In the genomic region with DNA sequence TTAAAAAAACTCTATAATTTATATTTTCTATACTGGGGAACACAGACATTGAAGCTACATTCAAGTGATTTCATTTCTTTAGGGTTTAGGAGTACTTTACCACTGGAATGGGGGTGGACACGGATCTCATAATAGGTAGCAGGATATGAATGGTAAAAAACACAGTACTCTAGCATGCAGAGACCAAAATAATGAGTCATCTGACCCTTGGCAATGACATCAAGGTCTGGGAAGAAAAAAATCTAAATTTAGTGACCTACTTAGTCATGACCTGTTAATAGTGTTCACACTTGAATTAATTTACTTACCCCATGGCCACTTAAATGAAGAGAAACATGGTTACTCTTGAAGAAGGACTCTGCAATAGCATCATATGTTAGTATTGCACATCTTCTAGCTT, we compare ENCODE assay signal across 21 cellular contexts.
A peak's percentile ranks its signal among the peaks of the same experiment; 100 is the strongest.
DNase-seq lines count a peak whose midpoint lies in the region; ATAC-seq and TF ChIP-seq lines count a peak whose summit lies in the region.
"Had no signal": no experiment of that assay in that cellular context is flagged by ENCODE, and none has a peak within 500 bp of the region (broad histone marks: within the 10 kb centered on the region; RNA-seq: fewer than 3 reads in every experiment).

No MANE protein-coding gene starts in this region.

- no peaks in the 10 kb centered on the region for H3K27me3 ChIP-seq in left ventricle myocardium inferior (ENCODE audit: low read depth)
- H3K27me3 ChIP-seq: ascending aorta, BLaER1, SJSA1, spleen, tibial artery had no signal

- peak; percentile 38 to 78 for ATAC-seq in left cardiac atrium
- no peak for ATAC-seq in HG02678 (IDR thresholded peaks at IDR 0.05; ENCODE audit: unreplicated experiment)
- no peak for ATAC-seq in esophagus mucosa
- ATAC-seq: left ventricle myocardium superior had no signal

- H3K9me3 ChIP-seq in left ventricle myocardium inferior (replicated peaks), result peaks cover 4% of the 10 kb centered on the region
- H3K9me3 ChIP-seq: ascending aorta, BLaER1, SJSA1, tibial artery had no signal

- intact Hi-C loops in left cardiac atrium (cut with DNase I) (no loop called here), left ventricle myocardium inferior (cut with micrococcal nuclease) (no loop called here)

- no peak overlapping the region for H3K4me3 ChIP-seq in left ventricle myocardium inferior
- no peak overlapping the region for H3K4me3 ChIP-seq in astrocyte of the cerebellum (ENCODE audit: low read depth, low read length)
- H3K4me3 ChIP-seq: ascending aorta, BLaER1, SJSA1, spleen, tibial artery had no signal

- no peaks in the 10 kb centered on the region for H3K36me3 ChIP-seq in left ventricle myocardium inferior
- H3K36me3 ChIP-seq: ascending aorta, BLaER1, SJSA1, spleen, tibial artery had no signal

- H3K4me1 ChIP-seq in left ventricle myocardium inferior, result no peaks in the 10 kb centered on the region
- H3K4me1 ChIP-seq: ascending aorta, BLaER1, SJSA1, spleen, tibial artery had no signal

- H3K27ac ChIP-seq in left ventricle myocardium inferior (replicated peaks), result no peak overlapping the region
- H3K27ac ChIP-seq: ascending aorta, BLaER1, SJSA1, spleen, tibial artery had no signal

- DNase-seq in left cardiac atrium, result no peak
- no peak for DNase-seq in left ventricle myocardium inferior
- peak; percentile 88 for DNase-seq in astrocyte of the cerebellum (ENCODE audit: low read depth)
- DNase-seq in glomerular visceral epithelial cell (ENCODE audit: extremely low spot score), result peak; percentile 87
- no peak for DNase-seq in cortex of kidney (lab: John Stamatoyannopoulos, UW)
- no peak for DNase-seq in activated CD4-positive, CD25-positive, alpha-beta regulatory T cell (lab: John Stamatoyannopoulos, UW)
- DNase-seq: 8988T; activated CD4-positive, alpha-beta T cell treated with anti-CD3 and anti-CD28 coated beads for 48 hours; activated CD8-positive, alpha-beta memory T cell treated with anti-CD3 and anti-CD28 coated beads, Interleukin-2, amount 50 U/mL, for 48 hours; activated naive CD4-positive, alpha-beta T cell; left ventricle myocardium superior; NCI-H1436 treated with DMSO at 0.1 percent for 48 hours; NCI-H446; spleen; T1000; tibial artery had no signal

- no peak for TF ChIP-seq CTCF in left ventricle myocardium inferior (IDR thresholded peaks at IDR 0.05; ENCODE audit: borderline replicate concordance)
- TF ChIP-seq CTCF in astrocyte of the cerebellum (IDR thresholded peaks at IDR 0.05; ENCODE audit: low read depth, low read length, missing control alignments), result no peak

- in situ Hi-C loops in astrocyte of the cerebellum (cut with HindIII; ENCODE audit: low sequenced_read_pairs), result no loop called here

Comparison
In these comparisons a context has a peak if more than half of its experiments do, and no peak if none do; other contexts are left out.
1. ATAC-seq: peak in left cardiac atrium (2 of 2); none in HG02678 (single experiment) and esophagus mucosa (single experiment).
2. DNase-seq: peak in astrocyte of the cerebellum (single experiment) and glomerular visceral epithelial cell (single experiment); none in left cardiac atrium (single experiment), left ventricle myocardium inferior (single experiment), cortex of kidney (single experiment) and activated CD4-positive, CD25-positive, alpha-beta regulatory T cell (0 of 4).